In genomic region chr3:107633327-107634141, GRCh38 we compare ENCODE assay signal across 10 cellular contexts.
DNase-seq lines count a peak whose midpoint lies in the region; ATAC-seq and TF ChIP-seq lines count a peak whose summit lies in the region.
"Had no signal": no experiment of that assay in that cellular context is flagged by ENCODE, and none has a peak within 500 bp of the region (broad histone marks: within the 10 kb centered on the region; RNA-seq: fewer than 3 reads in every experiment).

No MANE protein-coding gene starts in this region.

- no peaks in the 10 kb centered on the region for H3K9me3 ChIP-seq in right atrium auricular region

- no peaks in the 10 kb centered on the region for H3K27me3 ChIP-seq in right atrium auricular region
- no peaks in the 10 kb centered on the region for H3K27me3 ChIP-seq in dorsolateral prefrontal cortex

- peaks cover 0 to 7% of the 10 kb centered on the region in 2 donors for H3K4me1 ChIP-seq in right atrium auricular region

- ATAC-seq in GM19455 (IDR thresholded peaks at IDR 0.05; ENCODE audit: unreplicated experiment): peak; percentile 95
- ATAC-seq in HG03060 (IDR thresholded peaks at IDR 0.05; ENCODE audit: low read depth, unreplicated experiment): peak; percentile 95
- ATAC-seq: CD8-positive, alpha-beta T cell; SK-N-SH treated with all-trans-retinoic acid at 6 μM for 48 hours had no signal

- intact Hi-C loops in dorsolateral prefrontal cortex (cut with DNase I): no loop called here

- TF ChIP-seq CTCF in GM10266 (IDR thresholded peaks at IDR 0.05; ENCODE audit: control insufficient read depth, insufficient read depth, low read depth, missing control alignments) (no peak), right atrium auricular region (IDR thresholded peaks at IDR 0.05) (no peak), dorsolateral prefrontal cortex (IDR thresholded peaks at IDR 0.05 in 54 of 56, conservative IDR thresholded peaks at IDR 0.05 in 2 of 56; ENCODE audit: low read depth in 1 of 56, partially characterized antibody in 56 of 56) (no peak)

- DNase-seq in GM10266 (ENCODE audit: extremely low spot score) (peak; percentile 28), NOMO-1 treated with dmso at 0.1 percent for 144 hours (lab: John Stamatoyannopoulos, UW; ENCODE audit: unreplicated experiment) (peak; percentile 73), GM19240 (ENCODE audit: insufficient read length, low spot score) (no peak), right atrium auricular region (ENCODE audit: low spot score) (no peak), dorsolateral prefrontal cortex (no peak)
- no peak for DNase-seq in effector CD8-positive, alpha-beta T cell (lab: John Stamatoyannopoulos, UW)
- DNase-seq: CD8-positive, alpha-beta T cell had no signal

- H3K27ac ChIP-seq in right atrium auricular region: no peak overlapping the region
- no peak overlapping the region for H3K27ac ChIP-seq in dorsolateral prefrontal cortex

- no peaks in the 10 kb centered on the region for H3K36me3 ChIP-seq in right atrium auricular region

- no peak overlapping the region for H3K4me3 ChIP-seq in right atrium auricular region
- no peak overlapping the region for H3K4me3 ChIP-seq in dorsolateral prefrontal cortex

Comparison
In these comparisons a context has a peak if more than half of its experiments do, and no peak if none do; other contexts are left out.
1. DNase-seq: peak in GM10266 (single experiment) and NOMO-1 treated with dmso at 0.1 percent for 144 hours (single experiment); none in GM19240 (single experiment), right atrium auricular region (single experiment), dorsolateral prefrontal cortex (0 of 10) and effector CD8-positive, alpha-beta T cell (single experiment).